ENCODE assay signal across 1 cellular context in genomic region chr6:125858427-125859320, GRCh38.
TF ChIP-seq lines count a peak whose summit lies in the region.

No MANE protein-coding gene starts in this region.

TF ChIP-seq in HepG2, 621 proteins besides CTCF, POLR2A, EP300 and RAD21 (continued from another document and continues in another):
- TF ChIP-seq, protein P1, sequence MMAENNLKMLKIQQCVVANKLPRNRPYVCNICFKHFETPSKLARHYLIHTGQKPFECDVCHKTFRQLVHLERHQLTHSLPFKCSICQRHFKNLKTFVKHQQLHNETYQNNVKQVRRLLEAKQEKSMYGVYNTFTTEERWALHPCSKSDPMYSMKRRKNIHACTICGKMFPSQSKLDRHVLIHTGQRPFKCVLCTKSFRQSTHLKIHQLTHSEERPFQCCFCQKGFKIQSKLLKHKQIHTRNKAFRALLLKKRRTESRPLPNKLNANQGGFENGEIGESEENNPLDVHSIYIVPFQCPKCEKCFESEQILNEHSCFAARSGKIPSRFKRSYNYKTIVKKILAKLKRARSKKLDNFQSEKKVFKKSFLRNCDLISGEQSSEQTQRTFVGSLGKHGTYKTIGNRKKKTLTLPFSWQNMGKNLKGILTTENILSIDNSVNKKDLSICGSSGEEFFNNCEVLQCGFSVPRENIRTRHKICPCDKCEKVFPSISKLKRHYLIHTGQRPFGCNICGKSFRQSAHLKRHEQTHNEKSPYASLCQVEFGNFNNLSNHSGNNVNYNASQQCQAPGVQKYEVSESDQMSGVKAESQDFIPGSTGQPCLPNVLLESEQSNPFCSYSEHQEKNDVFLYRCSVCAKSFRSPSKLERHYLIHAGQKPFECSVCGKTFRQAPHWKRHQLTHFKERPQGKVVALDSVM (CRISPR knock-in tag; IDR thresholded peaks at IDR 0.05), result no peak
- TF ChIP-seq MIER3 (CRISPR knock-in tag; IDR thresholded peaks at IDR 0.05; ENCODE audit: borderline replicate concordance) (no peak), ZZZ3 (CRISPR knock-in tag; IDR thresholded peaks at IDR 0.05; ENCODE audit: borderline replicate concordance) (no peak), PHF20 (CRISPR knock-in tag; IDR thresholded peaks at IDR 0.05) (no peak), HDAC6 (IDR thresholded peaks at IDR 0.05; ENCODE audit: low read depth, low read length) (no peak), ARHGAP35 (CRISPR knock-in tag; IDR thresholded peaks at IDR 0.05; ENCODE audit: borderline replicate concordance) (no peak), MLLT10 (CRISPR knock-in tag; IDR thresholded peaks at IDR 0.05) (no peak), ZNF530 (CRISPR knock-in tag; IDR thresholded peaks at IDR 0.05; ENCODE audit: low read depth) (no peak), ZNF556 (CRISPR knock-in tag; IDR thresholded peaks at IDR 0.05; ENCODE audit: borderline replicate concordance) (no peak), ZSCAN29 (CRISPR knock-in tag; conservative IDR thresholded peaks at IDR 0.05) (no peak), BRD4 (CRISPR knock-in tag; IDR thresholded peaks at IDR 0.05) (no peak), HDAC2 (CRISPR knock-in tag; IDR thresholded peaks at IDR 0.05) (no peak; the same call in 1 of the 2 replicates), ZNF891 (CRISPR knock-in tag; IDR thresholded peaks at IDR 0.05) (no peak), ZNF10 (CRISPR knock-in tag; IDR thresholded peaks at IDR 0.05; ENCODE audit: borderline replicate concordance, low read depth) (no peak), ZMYM3 (CRISPR knock-in tag; IDR thresholded peaks at IDR 0.05) (no peak), ZGPAT (CRISPR knock-in tag; IDR thresholded peaks at IDR 0.05) (no peak), BRCA1 (CRISPR knock-in tag; IDR thresholded peaks at IDR 0.05) (no peak), NCOR1 (IDR thresholded peaks at IDR 0.05; ENCODE audit: borderline replicate concordance, low read length) (no peak), TBP (CRISPR knock-in tag; IDR thresholded peaks at IDR 0.05) (no peak), ZNF546 (CRISPR knock-in tag; conservative IDR thresholded peaks at IDR 0.05) (no peak), HNRNPUL1 (IDR thresholded peaks at IDR 0.05; ENCODE audit: low read depth, low read length) (no peak), ZNF501 (CRISPR knock-in tag; IDR thresholded peaks at IDR 0.05) (0 out of 2 replicates have a peak, but pooled peaks have one; percentile 30), BCLAF1 (IDR thresholded peaks at IDR 0.05) (no peak), NCOA5 (CRISPR knock-in tag; IDR thresholded peaks at IDR 0.05) (no peak), ZNF256 (CRISPR knock-in tag; conservative IDR thresholded peaks at IDR 0.05) (no peak), ZNF350 (CRISPR knock-in tag; IDR thresholded peaks at IDR 0.05; ENCODE audit: borderline replicate concordance, low read depth) (no peak), ZNF674 (CRISPR knock-in tag; IDR thresholded peaks at IDR 0.05; ENCODE audit: low read depth) (no peak), ZFY (CRISPR knock-in tag; IDR thresholded peaks at IDR 0.05) (no peak), ZNF672 (CRISPR knock-in tag; IDR thresholded peaks at IDR 0.05) (no peak), ZNF652 (CRISPR knock-in tag; IDR thresholded peaks at IDR 0.05; ENCODE audit: borderline replicate concordance, low read depth) (no peak), CBFB (CRISPR knock-in tag; IDR thresholded peaks at IDR 0.05) (no peak), ATF7 (IDR thresholded peaks at IDR 0.05) (no peak), ATF7 (CRISPR knock-in tag; IDR thresholded peaks at IDR 0.05) (no peak), SSRP1 (CRISPR knock-in tag; IDR thresholded peaks at IDR 0.05) (peak; percentile 33; the same call in 1 of the 2 replicates), HOMEZ (CRISPR knock-in tag; IDR thresholded peaks at IDR 0.05; ENCODE audit: low read depth) (0 out of 2 replicates have a peak, but pooled peaks have one; percentile 30)
- TF ChIP-seq, protein P2, sequence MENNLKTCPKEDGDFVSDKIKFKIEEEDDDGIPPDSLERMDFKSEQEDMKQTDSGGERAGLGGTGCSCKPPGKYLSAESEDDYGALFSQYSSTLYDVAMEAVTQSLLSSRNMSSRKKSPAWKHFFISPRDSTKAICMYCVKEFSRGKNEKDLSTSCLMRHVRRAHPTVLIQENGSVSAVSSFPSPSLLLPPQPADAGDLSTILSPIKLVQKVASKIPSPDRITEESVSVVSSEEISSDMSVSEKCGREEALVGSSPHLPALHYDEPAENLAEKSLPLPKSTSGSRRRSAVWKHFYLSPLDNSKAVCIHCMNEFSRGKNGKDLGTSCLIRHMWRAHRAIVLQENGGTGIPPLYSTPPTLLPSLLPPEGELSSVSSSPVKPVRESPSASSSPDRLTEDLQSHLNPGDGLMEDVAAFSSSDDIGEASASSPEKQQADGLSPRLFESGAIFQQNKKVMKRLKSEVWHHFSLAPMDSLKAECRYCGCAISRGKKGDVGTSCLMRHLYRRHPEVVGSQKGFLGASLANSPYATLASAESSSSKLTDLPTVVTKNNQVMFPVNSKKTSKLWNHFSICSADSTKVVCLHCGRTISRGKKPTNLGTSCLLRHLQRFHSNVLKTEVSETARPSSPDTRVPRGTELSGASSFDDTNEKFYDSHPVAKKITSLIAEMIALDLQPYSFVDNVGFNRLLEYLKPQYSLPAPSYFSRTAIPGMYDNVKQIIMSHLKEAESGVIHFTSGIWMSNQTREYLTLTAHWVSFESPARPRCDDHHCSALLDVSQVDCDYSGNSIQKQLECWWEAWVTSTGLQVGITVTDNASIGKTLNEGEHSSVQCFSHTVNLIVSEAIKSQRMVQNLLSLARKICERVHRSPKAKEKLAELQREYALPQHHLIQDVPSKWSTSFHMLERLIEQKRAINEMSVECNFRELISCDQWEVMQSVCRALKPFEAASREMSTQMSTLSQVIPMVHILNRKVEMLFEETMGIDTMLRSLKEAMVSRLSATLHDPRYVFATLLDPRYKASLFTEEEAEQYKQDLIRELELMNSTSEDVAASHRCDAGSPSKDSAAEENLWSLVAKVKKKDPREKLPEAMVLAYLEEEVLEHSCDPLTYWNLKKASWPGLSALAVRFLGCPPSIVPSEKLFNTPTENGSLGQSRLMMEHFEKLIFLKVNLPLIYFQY (CRISPR knock-in tag; IDR thresholded peaks at IDR 0.05; ENCODE audit: borderline replicate concordance), result no peak
- TF ChIP-seq, protein P3, sequence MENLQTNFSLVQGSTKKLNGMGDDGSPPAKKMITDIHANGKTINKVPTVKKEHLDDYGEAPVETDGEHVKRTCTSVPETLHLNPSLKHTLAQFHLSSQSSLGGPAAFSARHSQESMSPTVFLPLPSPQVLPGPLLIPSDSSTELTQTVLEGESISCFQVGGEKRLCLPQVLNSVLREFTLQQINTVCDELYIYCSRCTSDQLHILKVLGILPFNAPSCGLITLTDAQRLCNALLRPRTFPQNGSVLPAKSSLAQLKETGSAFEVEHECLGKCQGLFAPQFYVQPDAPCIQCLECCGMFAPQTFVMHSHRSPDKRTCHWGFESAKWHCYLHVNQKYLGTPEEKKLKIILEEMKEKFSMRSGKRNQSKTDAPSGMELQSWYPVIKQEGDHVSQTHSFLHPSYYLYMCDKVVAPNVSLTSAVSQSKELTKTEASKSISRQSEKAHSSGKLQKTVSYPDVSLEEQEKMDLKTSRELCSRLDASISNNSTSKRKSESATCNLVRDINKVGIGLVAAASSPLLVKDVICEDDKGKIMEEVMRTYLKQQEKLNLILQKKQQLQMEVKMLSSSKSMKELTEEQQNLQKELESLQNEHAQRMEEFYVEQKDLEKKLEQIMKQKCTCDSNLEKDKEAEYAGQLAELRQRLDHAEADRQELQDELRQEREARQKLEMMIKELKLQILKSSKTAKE (CRISPR knock-in tag; IDR thresholded peaks at IDR 0.05; ENCODE audit: borderline replicate concordance), result no peak
- TF ChIP-seq, protein P4, sequence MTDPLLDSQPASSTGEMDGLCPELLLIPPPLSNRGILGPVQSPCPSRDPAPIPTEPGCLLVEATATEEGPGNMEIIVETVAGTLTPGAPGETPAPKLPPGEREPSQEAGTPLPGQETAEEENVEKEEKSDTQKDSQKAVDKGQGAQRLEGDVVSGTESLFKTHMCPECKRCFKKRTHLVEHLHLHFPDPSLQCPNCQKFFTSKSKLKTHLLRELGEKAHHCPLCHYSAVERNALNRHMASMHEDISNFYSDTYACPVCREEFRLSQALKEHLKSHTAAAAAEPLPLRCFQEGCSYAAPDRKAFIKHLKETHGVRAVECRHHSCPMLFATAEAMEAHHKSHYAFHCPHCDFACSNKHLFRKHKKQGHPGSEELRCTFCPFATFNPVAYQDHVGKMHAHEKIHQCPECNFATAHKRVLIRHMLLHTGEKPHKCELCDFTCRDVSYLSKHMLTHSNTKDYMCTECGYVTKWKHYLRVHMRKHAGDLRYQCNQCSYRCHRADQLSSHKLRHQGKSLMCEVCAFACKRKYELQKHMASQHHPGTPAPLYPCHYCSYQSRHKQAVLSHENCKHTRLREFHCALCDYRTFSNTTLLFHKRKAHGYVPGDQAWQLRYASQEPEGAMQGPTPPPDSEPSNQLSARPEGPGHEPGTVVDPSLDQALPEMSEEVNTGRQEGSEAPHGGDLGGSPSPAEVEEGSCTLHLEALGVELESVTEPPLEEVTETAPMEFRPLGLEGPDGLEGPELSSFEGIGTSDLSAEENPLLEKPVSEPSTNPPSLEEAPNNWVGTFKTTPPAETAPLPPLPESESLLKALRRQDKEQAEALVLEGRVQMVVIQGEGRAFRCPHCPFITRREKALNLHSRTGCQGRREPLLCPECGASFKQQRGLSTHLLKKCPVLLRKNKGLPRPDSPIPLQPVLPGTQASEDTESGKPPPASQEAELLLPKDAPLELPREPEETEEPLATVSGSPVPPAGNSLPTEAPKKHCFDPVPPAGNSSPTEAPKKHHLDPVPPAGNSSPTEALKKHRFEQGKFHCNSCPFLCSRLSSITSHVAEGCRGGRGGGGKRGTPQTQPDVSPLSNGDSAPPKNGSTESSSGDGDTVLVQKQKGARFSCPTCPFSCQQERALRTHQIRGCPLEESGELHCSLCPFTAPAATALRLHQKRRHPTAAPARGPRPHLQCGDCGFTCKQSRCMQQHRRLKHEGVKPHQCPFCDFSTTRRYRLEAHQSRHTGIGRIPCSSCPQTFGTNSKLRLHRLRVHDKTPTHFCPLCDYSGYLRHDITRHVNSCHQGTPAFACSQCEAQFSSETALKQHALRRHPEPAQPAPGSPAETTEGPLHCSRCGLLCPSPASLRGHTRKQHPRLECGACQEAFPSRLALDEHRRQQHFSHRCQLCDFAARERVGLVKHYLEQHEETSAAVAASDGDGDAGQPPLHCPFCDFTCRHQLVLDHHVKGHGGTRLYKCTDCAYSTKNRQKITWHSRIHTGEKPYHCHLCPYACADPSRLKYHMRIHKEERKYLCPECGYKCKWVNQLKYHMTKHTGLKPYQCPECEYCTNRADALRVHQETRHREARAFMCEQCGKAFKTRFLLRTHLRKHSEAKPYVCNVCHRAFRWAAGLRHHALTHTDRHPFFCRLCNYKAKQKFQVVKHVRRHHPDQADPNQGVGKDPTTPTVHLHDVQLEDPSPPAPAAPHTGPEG (CRISPR knock-in tag; IDR thresholded peaks at IDR 0.05), result no peak
- TF ChIP-seq, protein P5, sequence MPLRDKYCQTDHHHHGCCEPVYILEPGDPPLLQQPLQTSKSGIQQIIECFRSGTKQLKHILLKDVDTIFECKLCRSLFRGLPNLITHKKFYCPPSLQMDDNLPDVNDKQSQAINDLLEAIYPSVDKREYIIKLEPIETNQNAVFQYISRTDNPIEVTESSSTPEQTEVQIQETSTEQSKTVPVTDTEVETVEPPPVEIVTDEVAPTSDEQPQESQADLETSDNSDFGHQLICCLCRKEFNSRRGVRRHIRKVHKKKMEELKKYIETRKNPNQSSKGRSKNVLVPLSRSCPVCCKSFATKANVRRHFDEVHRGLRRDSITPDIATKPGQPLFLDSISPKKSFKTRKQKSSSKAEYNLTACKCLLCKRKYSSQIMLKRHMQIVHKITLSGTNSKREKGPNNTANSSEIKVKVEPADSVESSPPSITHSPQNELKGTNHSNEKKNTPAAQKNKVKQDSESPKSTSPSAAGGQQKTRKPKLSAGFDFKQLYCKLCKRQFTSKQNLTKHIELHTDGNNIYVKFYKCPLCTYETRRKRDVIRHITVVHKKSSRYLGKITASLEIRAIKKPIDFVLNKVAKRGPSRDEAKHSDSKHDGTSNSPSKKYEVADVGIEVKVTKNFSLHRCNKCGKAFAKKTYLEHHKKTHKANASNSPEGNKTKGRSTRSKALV (CRISPR knock-in tag; IDR thresholded peaks at IDR 0.05), result no peak
